9 cellular contexts compared by ENCODE assay signal in genomic region chr22:50731811-50732624, GRCh38. TPM values are rescaled to one million over a fixed set of nuclear protein-coding genes. Genes with fewer than 3 reads are reported as not detected.
DNase-seq lines count a peak whose midpoint lies in the region; ATAC-seq and TF ChIP-seq lines count a peak whose summit lies in the region.
"Had no signal": no experiment of that assay in that cellular context is flagged by ENCODE, and none has a peak within 500 bp of the region (broad histone marks: within the 10 kb centered on the region; RNA-seq: fewer than 3 reads in every experiment).

No MANE protein-coding gene starts in this region.

- H3K27ac ChIP-seq in A673 (ENCODE audit: low read depth, low read length, poor library complexity, severe bottlenecking) (no peak overlapping the region), GM23248 (no peak overlapping the region)

- no peaks in the 10 kb centered on the region for H3F3A ChIP-seq in GM23248 (ENCODE audit: insufficient read depth)

- POLR2A ChIA-PET in A673 (lab: Charles Lee; ENCODE audit: low non-redundant PET) = no interaction called here

- H3K4me1 ChIP-seq in A673 (ENCODE audit: insufficient read depth, low read length, poor library complexity, severe bottlenecking) (peaks cover 7% of the 10 kb centered on the region), GM23248 (ENCODE audit: insufficient read depth) (no peaks in the 10 kb centered on the region)

- WGBS in GM23248 (ENCODE audit: low coverage in 1 of 2, low lambda C conversion rate in 2 of 2, missing lambda C conversion rate in 2 of 2), 2 experiments = 34 to 41% methylated on average over 25 to 31 of the region's 32 CpGs

- H3K27me3 ChIP-seq in A673 (replicated peaks; ENCODE audit: insufficient read depth, low read depth, low read length, poor library complexity) (no peaks in the 10 kb centered on the region), GM23248 (replicated peaks; ENCODE audit: insufficient read depth) (no peaks in the 10 kb centered on the region; the same call in 1 of the 2 replicates)

- H3K4me3 ChIP-seq in A673 (ENCODE audit: low read depth, low read length, poor library complexity, severe bottlenecking) (no peak overlapping the region), GM23248 (peak overlapping the region; percentile 40), retinal pigment epithelial cell (ENCODE audit: low read length) (no peak overlapping the region)

- no peak overlapping the region for H3K4me2 ChIP-seq in GM23248 (ENCODE audit: unreplicated experiment)

- H3K9me2 ChIP-seq in GM23248 (ENCODE audit: insufficient read depth) = no peaks in the 10 kb centered on the region

- intact Hi-C loops in A673 (cut with micrococcal nuclease; ENCODE audit: unreplicated experiment) = no loop called here

- CTCF ChIA-PET in A673 (lab: Charles Lee) = no interaction called here

- TF ChIP-seq CTCF in A673 (conservative IDR thresholded peaks at IDR 0.05; ENCODE audit: low read depth, low read length) (peak; percentile 96), retinal pigment epithelial cell (conservative IDR thresholded peaks at IDR 0.05; ENCODE audit: low read depth, low read length) (peak; percentile 86)

- H2AFZ ChIP-seq in GM23248 = peak overlapping the region; percentile 83

- peak overlapping the region; percentile 43 for H3K9ac ChIP-seq in GM23248

- no peaks in the 10 kb centered on the region for H4K20me1 ChIP-seq in GM23248 (ENCODE audit: insufficient read depth)

- peak; percentile 73 for DNase-seq in A673 (ENCODE audit: low spot score)
- peak; percentile 66 for DNase-seq in GM23248
- DNase-seq in RPMI7951 (ENCODE audit: low read depth) = peak; percentile 34
- peak; percentile 43 for DNase-seq in activated T-helper 9 cell treated with anti-CD3 and anti-CD28 coated beads, Interleukin-2, amount 50 U/mL, for 16 hours (ENCODE audit: low read depth)
- peak; percentile 76 for DNase-seq in germinal center (ENCODE audit: low spot score)
- no peak for DNase-seq in retinal pigment epithelial cell (ENCODE audit: low read depth)

- H3K36me3 ChIP-seq in A673 (ENCODE audit: insufficient read depth, low read length, poor library complexity, severe bottlenecking) (no peaks in the 10 kb centered on the region), GM23248 (ENCODE audit: low read depth) (no peaks in the 10 kb centered on the region)

- no TSS peak for BruUV-seq in A673 (replicated peaks; lab: Mats Ljungman, UMichigan)

- in situ Hi-C loops in GM23248 (cut with MboI) = no loop called here

- H3K9me3 ChIP-seq in A673 (ENCODE audit: low read depth, low read length, poor library complexity, severe bottlenecking) = no peaks in the 10 kb centered on the region
- no peaks in the 10 kb centered on the region for H3K9me3 ChIP-seq in GM23248 (ENCODE audit: low read depth)

- no peaks in the 10 kb centered on the region for H3K79me2 ChIP-seq in GM23248 (ENCODE audit: insufficient read depth)

- no peak for ATAC-seq in GM21786 (IDR thresholded peaks at IDR 0.05; ENCODE audit: unreplicated experiment)
- no peak for ATAC-seq in GM18858 (IDR thresholded peaks at IDR 0.05; ENCODE audit: unreplicated experiment)

RNA-seq across cellular contexts. Expression of gene ACR, which starts 6.0 kb away (rescaled TPM):
- total RNA-seq in A673 (2021) = not detected in 2 replicates
- total RNA-seq in GM23248 (2014; rRNA removed; shearing (Covaris generic)) = not detected in 2 replicates
- not detected in 2 replicates for polyA plus RNA-seq in GM23248 (2016; fragmentation: Nextera tagmentation; extraction: Ambion mirVana)
- total RNA-seq in RPMI7951 (2014; rRNA removed; shearing (Covaris generic)) = not detected in 2 replicates
- polyA plus RNA-seq: immature natural killer cell had no signal

RNA-seq across cellular contexts. Expression of gene RABL2B, which starts 51.4 kb away (rescaled TPM):
- total RNA-seq in A673 (2021) = 36.8 and 45.2 TPM in 2 replicates
- 18.4 and 21.6 TPM in 2 replicates for total RNA-seq in GM23248 (2014; rRNA removed; shearing (Covaris generic))
- 22.4 and 23.6 TPM in 2 replicates for polyA plus RNA-seq in GM23248 (2016; fragmentation: Nextera tagmentation; extraction: Ambion mirVana)
- total RNA-seq in RPMI7951 (2014; rRNA removed; shearing (Covaris generic)) = 6.4 and 6.8 TPM in 2 replicates

RNA-seq across cellular contexts. Expression of gene SHANK3, which starts 59.4 kb away (rescaled TPM):
- total RNA-seq in A673 (2021) = 4.4 and 6.4 TPM in 2 replicates
- total RNA-seq in GM23248 (2014; rRNA removed; shearing (Covaris generic)) = 0.51 and 0.97 TPM in 2 replicates
- polyA plus RNA-seq in GM23248 (2016; fragmentation: Nextera tagmentation; extraction: Ambion mirVana) = 0.08 and 0.10 TPM in 2 replicates
- 0.10 and 0.12 TPM in 2 replicates for total RNA-seq in RPMI7951 (2014; rRNA removed; shearing (Covaris generic))
- polyA plus RNA-seq: immature natural killer cell had no signal
